Comparison of ENCODE assay signal across 8 cellular contexts in the genomic region with DNA sequence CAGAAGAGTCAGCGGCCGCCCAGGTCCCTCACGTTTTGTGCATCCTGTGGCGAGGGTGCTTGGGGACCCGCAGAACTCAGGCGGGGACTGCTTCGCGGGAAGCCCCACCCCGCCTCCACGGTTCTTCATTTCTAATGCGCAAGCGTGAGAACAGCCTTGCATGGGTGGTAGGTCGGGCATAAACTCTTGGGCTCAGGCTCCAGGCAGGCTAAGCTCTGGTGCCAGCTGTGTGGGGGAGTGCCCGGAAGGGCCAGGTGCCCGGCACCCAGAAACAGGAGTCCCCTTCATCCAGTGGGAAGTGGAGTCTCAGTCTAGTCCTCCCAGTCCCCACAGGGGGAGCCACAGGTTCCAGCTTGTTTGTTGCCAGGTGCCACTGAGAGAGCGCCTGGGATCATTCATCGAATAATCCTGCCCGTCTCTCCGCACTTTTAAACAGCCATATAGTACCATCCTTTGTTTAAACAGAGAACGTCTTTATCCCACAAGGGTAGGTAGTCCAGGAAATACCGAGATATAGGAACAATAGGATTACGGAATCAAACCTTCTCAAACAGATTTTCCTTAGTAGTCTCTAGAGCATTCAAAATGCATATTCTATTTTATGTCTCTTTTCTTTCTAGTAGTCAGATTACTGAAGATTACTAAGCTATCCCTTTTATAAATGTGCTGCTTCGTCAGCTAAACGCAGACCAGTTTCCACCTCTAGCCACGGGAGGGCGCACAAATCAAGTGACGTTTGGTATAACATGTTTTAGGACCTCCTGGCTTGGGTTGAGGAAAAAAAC. TPM values are rescaled to one million over a fixed set of nuclear protein-coding genes. Genes with fewer than 3 reads are reported as not detected.
DNase-seq lines count a peak whose midpoint lies in the region; ATAC-seq and TF ChIP-seq lines count a peak whose summit lies in the region.

No MANE protein-coding gene starts in this region.

- peak overlapping the region; percentile 72 for H3K4me3 ChIP-seq in CD8-positive, alpha-beta T cell (ENCODE audit: low read depth, low read length)
- peak overlapping the region; percentile 56 for H3K4me3 ChIP-seq in mucosa of stomach (ENCODE audit: low read length)

- POLR2A ChIA-PET in CD8-positive, alpha-beta T cell (lab: Charles Lee): interaction anchor here (0.5 to 1.6 kb wide), 5 partner anchors 10 to 62 kb away, joined by 3 to 6 read pairs (median 4); a partner anchor contains a TSS

- peak; percentile 72 for TF ChIP-seq RAD21 in Ishikawa (IDR thresholded peaks at IDR 0.05; ENCODE audit: low read depth)

- CTCF ChIA-PET in CD8-positive, alpha-beta T cell (lab: Charles Lee): interaction anchor here (0.5 to 4.0 kb wide), 9 partner anchors 8 to 1609 kb away, joined by 3 to 33 read pairs (median 7); a partner anchor contains a TSS

- DNase-seq in CD8-positive, alpha-beta T cell: peak; percentile 44 to 75 (median 69)
- peak; percentile 81 for DNase-seq in OCI-M1 (lab: John Stamatoyannopoulos, UW)
- peak; percentile 66 for DNase-seq in activated T-cell treated with anti-CD3 and anti-CD28 coated beads, Interleukin-2, amount 50 U/mL, for 4 hours
- peak; percentile 72 to 79 for DNase-seq in erythroblast (lab: John Stamatoyannopoulos, UW)

- H3K27me3 ChIP-seq in CD8-positive, alpha-beta T cell (ENCODE audit: insufficient read depth, low read length): no peaks in the 10 kb centered on the region
- no peaks in the 10 kb centered on the region for H3K27me3 ChIP-seq in mucosa of stomach (ENCODE audit: control insufficient read depth, insufficient read depth, low read length)

- peak overlapping the region; percentile 45 for H3K27ac ChIP-seq in CD8-positive, alpha-beta T cell (ENCODE audit: low read depth, low read length)

- H3K4me1 Mint-ChIP-seq in CD8-positive, alpha-beta T cell (ENCODE audit: low read depth): peaks cover 9% of the 10 kb centered on the region
- peaks cover 4% of the 10 kb centered on the region for H3K4me1 Mint-ChIP-seq in activated T-cell treated with anti-CD3 and anti-CD28 coated beads, Interleukin-2, amount 50 U/mL, for 4 hours (ENCODE audit: low read depth)
- H3K4me1 Mint-ChIP-seq in stimulated activated memory B cell treated with anti-CD40 and anti-IgM and Interleukin-4, amounts not matched to agents 10 μg/mL and 1 μg/mL and 100 μg/mL, for 72 hours: peaks cover 17% of the 10 kb centered on the region

- no peaks in the 10 kb centered on the region for H3K27me3 Mint-ChIP-seq in CD8-positive, alpha-beta T cell (ENCODE audit: low read depth)
- H3K27me3 Mint-ChIP-seq in activated T-cell treated with anti-CD3 and anti-CD28 coated beads, Interleukin-2, amount 50 U/mL, for 4 hours (ENCODE audit: low read depth): peaks cover 2% of the 10 kb centered on the region
- no peaks in the 10 kb centered on the region for H3K27me3 Mint-ChIP-seq in stimulated activated memory B cell treated with anti-CD40 and anti-IgM and Interleukin-4, amounts not matched to agents 10 μg/mL and 1 μg/mL and 100 μg/mL, for 72 hours

- peak overlapping the region; percentile 83 for H3K27ac Mint-ChIP-seq in CD8-positive, alpha-beta T cell
- H3K27ac Mint-ChIP-seq in stimulated activated memory B cell treated with anti-CD40 and anti-IgM and Interleukin-4, amounts not matched to agents 10 μg/mL and 1 μg/mL and 100 μg/mL, for 72 hours: peak overlapping the region; percentile 82

- H3K9me3 Mint-ChIP-seq in CD8-positive, alpha-beta T cell: no peaks in the 10 kb centered on the region
- no peaks in the 10 kb centered on the region for H3K9me3 Mint-ChIP-seq in activated T-cell treated with anti-CD3 and anti-CD28 coated beads, Interleukin-2, amount 50 U/mL, for 4 hours
- H3K9me3 Mint-ChIP-seq in stimulated activated memory B cell treated with anti-CD40 and anti-IgM and Interleukin-4, amounts not matched to agents 10 μg/mL and 1 μg/mL and 100 μg/mL, for 72 hours: no peaks in the 10 kb centered on the region

- H3K4me3 Mint-ChIP-seq in CD8-positive, alpha-beta T cell: peak overlapping the region; percentile 79
- peak overlapping the region; percentile 73 for H3K4me3 Mint-ChIP-seq in activated T-cell treated with anti-CD3 and anti-CD28 coated beads, Interleukin-2, amount 50 U/mL, for 4 hours
- peak overlapping the region; percentile 75 for H3K4me3 Mint-ChIP-seq in stimulated activated memory B cell treated with anti-CD40 and anti-IgM and Interleukin-4, amounts not matched to agents 10 μg/mL and 1 μg/mL and 100 μg/mL, for 72 hours

- TF ChIP-seq CTCF in CD8-positive, alpha-beta T cell (IDR thresholded peaks at IDR 0.05): peak; percentile 70

- no peak for TF ChIP-seq EP300 in Ishikawa (IDR thresholded peaks at IDR 0.05; ENCODE audit: borderline replicate concordance)

- H3K9ac ChIP-seq in mucosa of stomach (ENCODE audit: low read length): peak overlapping the region; percentile 75

- peaks cover 3% of the 10 kb centered on the region for H3K4me1 ChIP-seq in CD8-positive, alpha-beta T cell (ENCODE audit: insufficient read depth, low read length)
- no peaks in the 10 kb centered on the region for H3K4me1 ChIP-seq in mucosa of stomach (ENCODE audit: control insufficient read depth, insufficient read depth, low read length)

- peak; percentile 81 for ATAC-seq in CD8-positive, alpha-beta T cell
- ATAC-seq in GM21367 (IDR thresholded peaks at IDR 0.05; ENCODE audit: unreplicated experiment): peak; percentile 55
- peak; percentile 87 to 90 for ATAC-seq in activated T-cell treated with anti-CD3 and anti-CD28 coated beads, Interleukin-2, amount 50 U/mL, for 4 hours
- peak; percentile 94 for ATAC-seq in stimulated activated memory B cell treated with anti-CD40 and anti-IgM and Interleukin-4, amounts not matched to agents 10 μg/mL and 1 μg/mL and 100 μg/mL, for 72 hours

- TF ChIP-seq POLR2A in erythroblast (IDR thresholded peaks at IDR 0.05; ENCODE audit: low read length): peak; percentile 27

- H3K36me3 ChIP-seq in CD8-positive, alpha-beta T cell (ENCODE audit: insufficient read depth, low read length): no peaks in the 10 kb centered on the region
- no peaks in the 10 kb centered on the region for H3K36me3 ChIP-seq in mucosa of stomach (ENCODE audit: control insufficient read depth, insufficient read depth, low read length)

- no peaks in the 10 kb centered on the region for H3K9me3 ChIP-seq in CD8-positive, alpha-beta T cell (ENCODE audit: low read length)
- no peaks in the 10 kb centered on the region for H3K9me3 ChIP-seq in mucosa of stomach (ENCODE audit: control insufficient read depth, low read length)

- no peaks in the 10 kb centered on the region for H3K36me3 Mint-ChIP-seq in CD8-positive, alpha-beta T cell
- no peaks in the 10 kb centered on the region for H3K36me3 Mint-ChIP-seq in activated T-cell treated with anti-CD3 and anti-CD28 coated beads, Interleukin-2, amount 50 U/mL, for 4 hours (ENCODE audit: insufficient read depth)
- H3K36me3 Mint-ChIP-seq in stimulated activated memory B cell treated with anti-CD40 and anti-IgM and Interleukin-4, amounts not matched to agents 10 μg/mL and 1 μg/mL and 100 μg/mL, for 72 hours: no peaks in the 10 kb centered on the region

- intact Hi-C loops in CD8-positive, alpha-beta T cell (cut with DNase I, micrococcal nuclease): loop anchor here (1.0 to 10.0 kb wide), 5 partner anchors 10 to 852 kb away; a partner anchor contains a TSS

TF ChIP-seq in Ishikawa, 13 proteins besides CTCF, POLR2A, EP300 and RAD21 (continues in another document):
- TF ChIP-seq TEAD4 (IDR thresholded peaks at IDR 0.05): no peak
- TF ChIP-seq, protein P1, sequence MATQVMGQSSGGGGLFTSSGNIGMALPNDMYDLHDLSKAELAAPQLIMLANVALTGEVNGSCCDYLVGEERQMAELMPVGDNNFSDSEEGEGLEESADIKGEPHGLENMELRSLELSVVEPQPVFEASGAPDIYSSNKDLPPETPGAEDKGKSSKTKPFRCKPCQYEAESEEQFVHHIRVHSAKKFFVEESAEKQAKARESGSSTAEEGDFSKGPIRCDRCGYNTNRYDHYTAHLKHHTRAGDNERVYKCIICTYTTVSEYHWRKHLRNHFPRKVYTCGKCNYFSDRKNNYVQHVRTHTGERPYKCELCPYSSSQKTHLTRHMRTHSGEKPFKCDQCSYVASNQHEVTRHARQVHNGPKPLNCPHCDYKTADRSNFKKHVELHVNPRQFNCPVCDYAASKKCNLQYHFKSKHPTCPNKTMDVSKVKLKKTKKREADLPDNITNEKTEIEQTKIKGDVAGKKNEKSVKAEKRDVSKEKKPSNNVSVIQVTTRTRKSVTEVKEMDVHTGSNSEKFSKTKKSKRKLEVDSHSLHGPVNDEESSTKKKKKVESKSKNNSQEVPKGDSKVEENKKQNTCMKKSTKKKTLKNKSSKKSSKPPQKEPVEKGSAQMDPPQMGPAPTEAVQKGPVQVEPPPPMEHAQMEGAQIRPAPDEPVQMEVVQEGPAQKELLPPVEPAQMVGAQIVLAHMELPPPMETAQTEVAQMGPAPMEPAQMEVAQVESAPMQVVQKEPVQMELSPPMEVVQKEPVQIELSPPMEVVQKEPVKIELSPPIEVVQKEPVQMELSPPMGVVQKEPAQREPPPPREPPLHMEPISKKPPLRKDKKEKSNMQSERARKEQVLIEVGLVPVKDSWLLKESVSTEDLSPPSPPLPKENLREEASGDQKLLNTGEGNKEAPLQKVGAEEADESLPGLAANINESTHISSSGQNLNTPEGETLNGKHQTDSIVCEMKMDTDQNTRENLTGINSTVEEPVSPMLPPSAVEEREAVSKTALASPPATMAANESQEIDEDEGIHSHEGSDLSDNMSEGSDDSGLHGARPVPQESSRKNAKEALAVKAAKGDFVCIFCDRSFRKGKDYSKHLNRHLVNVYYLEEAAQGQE (IDR thresholded peaks at IDR 0.05; ENCODE audit: low read depth): no peak
- no peak for TF ChIP-seq ZBTB7A (IDR thresholded peaks at IDR 0.05; ENCODE audit: low read depth)
- no peak for TF ChIP-seq CEBPB (IDR thresholded peaks at IDR 0.05)
- TF ChIP-seq, protein P2, sequence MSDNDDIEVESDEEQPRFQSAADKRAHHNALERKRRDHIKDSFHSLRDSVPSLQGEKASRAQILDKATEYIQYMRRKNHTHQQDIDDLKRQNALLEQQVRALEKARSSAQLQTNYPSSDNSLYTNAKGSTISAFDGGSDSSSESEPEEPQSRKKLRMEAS (IDR thresholded peaks at IDR 0.05): no peak
- TF ChIP-seq TCF12 (IDR thresholded peaks at IDR 0.05; ENCODE audit: low read depth): no peak
- TF ChIP-seq, protein P3, sequence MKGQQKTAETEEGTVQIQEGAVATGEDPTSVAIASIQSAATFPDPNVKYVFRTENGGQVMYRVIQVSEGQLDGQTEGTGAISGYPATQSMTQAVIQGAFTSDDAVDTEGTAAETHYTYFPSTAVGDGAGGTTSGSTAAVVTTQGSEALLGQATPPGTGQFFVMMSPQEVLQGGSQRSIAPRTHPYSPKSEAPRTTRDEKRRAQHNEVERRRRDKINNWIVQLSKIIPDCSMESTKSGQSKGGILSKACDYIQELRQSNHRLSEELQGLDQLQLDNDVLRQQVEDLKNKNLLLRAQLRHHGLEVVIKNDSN (IDR thresholded peaks at IDR 0.05): no peak
- no peak for TF ChIP-seq EGR1 (IDR thresholded peaks at IDR 0.05)
- no peak for TF ChIP-seq YY1 (IDR thresholded peaks at IDR 0.05; ENCODE audit: low read depth)
- no peak for TF ChIP-seq FOXM1 (IDR thresholded peaks at IDR 0.05; ENCODE audit: borderline replicate concordance, low read depth)
- TF ChIP-seq TAF1 (IDR thresholded peaks at IDR 0.05; ENCODE audit: low read depth): no peak

RNA-seq across cellular contexts. Expression of a gene that starts 12.7 kb away (rescaled TPM):
- 100 to 1,000 TPM; 130 to 131 TPM for total RNA-seq in CD8-positive, alpha-beta T cell
- 100 to 1,000 TPM in 2 of 3 donors, 10 to 100 TPM in 1; 94.4 to 119 (median 115) TPM for total RNA-seq in activated T-cell treated with anti-CD3 and anti-CD28 coated beads, Interleukin-2, amount 50 U/mL, for 4 hours

Comparison
In these comparisons a context has a peak if more than half of its experiments do, and no peak if none do; other contexts are left out.
1. Peak in every context shown above with its lines: DNase-seq, ATAC-seq, H3K4me3 ChIP-seq and H3K27ac ChIP-seq.